Comparison of ENCODE assay signal across 9 cellular contexts in the genomic region with DNA sequence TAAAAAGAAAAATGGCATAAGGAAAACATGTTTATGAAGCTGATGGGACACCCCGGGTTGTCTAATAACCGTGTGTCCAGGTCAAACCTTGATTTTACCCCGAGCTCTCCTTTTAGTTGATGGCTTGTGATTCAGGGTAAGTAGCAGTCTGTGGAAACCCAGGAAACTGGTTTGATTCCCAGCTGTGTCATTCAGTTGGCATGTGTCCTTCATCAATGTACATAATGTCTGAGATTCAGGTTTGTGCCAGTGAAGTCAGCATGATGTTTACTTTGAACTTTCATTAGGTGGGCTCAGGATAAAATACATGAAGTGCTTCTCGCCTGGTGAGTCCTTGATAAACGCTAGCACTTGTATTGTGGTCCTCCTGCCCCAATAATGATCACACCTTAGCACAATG. TPM values are rescaled to one million over a fixed set of nuclear protein-coding genes. Genes with fewer than 3 reads are reported as not detected.
DNase-seq lines count a peak whose midpoint lies in the region; ATAC-seq and TF ChIP-seq lines count a peak whose summit lies in the region.
"Had no signal": no experiment of that assay in that cellular context is flagged by ENCODE, and none has a peak within 500 bp of the region (broad histone marks: within the 10 kb centered on the region; RNA-seq: fewer than 3 reads in every experiment).

No MANE protein-coding gene starts in this region.

- intact Hi-C loops in PC-9 (cut with micrococcal nuclease; ENCODE audit: unreplicated experiment): loop anchor here (1.0 to 2.0 kb wide), 6 partner anchors 34 to 275 kb away; a partner anchor contains a TSS

- peak; percentile 9 for ATAC-seq in foreskin keratinocyte

- TF ChIP-seq CTCF in PC-9 (conservative IDR thresholded peaks at IDR 0.05) (no peak), foreskin keratinocyte (conservative IDR thresholded peaks at IDR 0.05) (no peak)

- no TSS peak for BruUV-seq in PC-9 (replicated peaks; lab: Mats Ljungman, UMichigan)

- peaks cover 23% of the 10 kb centered on the region for H3K79me2 ChIP-seq in PC-9 (ENCODE audit: low read depth)

- H3K4me3 ChIP-seq in PC-9 (no peak overlapping the region), skeletal muscle tissue (ENCODE audit: low read length in 3 of 3) (peak overlapping the region in 2 of 3 donors; percentile 3 to 7)

- peak overlapping the region; percentile 53 for H3K4me2 ChIP-seq in PC-9

- CTCF ChIA-PET in PC-9 (lab: Charles Lee): interaction anchor here (0.5 to 2.5 kb wide), 13 partner anchors 13 to 1660 kb away, joined by 3 to 21 read pairs (median 4); a partner anchor contains a TSS

- peaks cover 19% of the 10 kb centered on the region for H3F3A ChIP-seq in PC-9 (ENCODE audit: insufficient read depth, low read depth)

- H3K27ac ChIP-seq in PC-9 (peak overlapping the region; percentile 58), foreskin keratinocyte (no peak overlapping the region), skeletal muscle tissue (ENCODE audit: low read depth, low read length) (peak overlapping the region; percentile 83)
- H3K27ac ChIP-seq: 22Rv1 had no signal

- in situ Hi-C loops in G401 (cut with HindIII; ENCODE audit: low sequenced_read_pairs): no loop called here

- POLR2A ChIA-PET in PC-9 (lab: Charles Lee; ENCODE audit: unreplicated experiment): interaction anchor here (0.5 to 0.7 kb wide), 2 partner anchors 56 to 191 kb away, joined by 3 to 25 read pairs; no protein-coding TSS in a partner anchor

- peak; percentile 15 for DNase-seq in DMS53 (lab: John Stamatoyannopoulos, UW)
- no peak for DNase-seq in DMS53 treated with DMSO at 0.1 percent for 48 hours (lab: John Stamatoyannopoulos, UW; ENCODE audit: unreplicated experiment)
- peak in 1 of 2 experiments; percentile 69 for DNase-seq in PC-9
- no peak for DNase-seq in foreskin keratinocyte
- no peak for DNase-seq in NCI-H510A (lab: John Stamatoyannopoulos, UW)
- no peak for DNase-seq in ecto neural progenitor cell (ENCODE audit: low spot score)
- DNase-seq in G401 (ENCODE audit: low spot score): no peak

- H3K4me1 ChIP-seq in PC-9 (replicated peaks; ENCODE audit: insufficient read depth): peaks cover 31% of the 10 kb centered on the region
- peaks cover 13% of the 10 kb centered on the region for H3K4me1 ChIP-seq in foreskin keratinocyte
- peaks cover 18 to 36% (median 20%) of the 10 kb centered on the region in 3 donors for H3K4me1 ChIP-seq in skeletal muscle tissue (ENCODE audit: control insufficient read depth in 3 of 3, insufficient read depth in 3 of 3, low read length in 3 of 3)

- H3K9ac ChIP-seq in skeletal muscle tissue (ENCODE audit: low read depth in 1 of 3, low read length in 3 of 3): peak overlapping the region; percentile 47 to 79 (median 64)

- no peaks in the 10 kb centered on the region for H3K9me3 ChIP-seq in PC-9 (ENCODE audit: insufficient read depth, low read depth)
- H3K9me3 ChIP-seq in skeletal muscle tissue (ENCODE audit: control insufficient read depth in 3 of 3, low read length in 3 of 3): no peaks in the 10 kb centered on the region

- H3K36me3 ChIP-seq in PC-9 (ENCODE audit: low read depth) (no peaks in the 10 kb centered on the region), skeletal muscle tissue (ENCODE audit: control insufficient read depth in 3 of 3, insufficient read depth in 3 of 3, low read length in 3 of 3) (peaks cover 0 to 2% (median 0%) of the 10 kb centered on the region in 3 donors)

- H4K20me1 ChIP-seq in PC-9 (ENCODE audit: insufficient read depth): no peaks in the 10 kb centered on the region

- H3K27me3 ChIP-seq in PC-9 (ENCODE audit: insufficient read depth, low read depth) (no peaks in the 10 kb centered on the region), foreskin keratinocyte (no peaks in the 10 kb centered on the region), skeletal muscle tissue (ENCODE audit: control insufficient read depth in 3 of 3, insufficient read depth in 3 of 3, low read length in 3 of 3) (no peaks in the 10 kb centered on the region)

- no peak overlapping the region; the same call in 1 of the 2 replicates for H2AFZ ChIP-seq in PC-9

- no peaks in the 10 kb centered on the region for H3K9me2 ChIP-seq in PC-9 (ENCODE audit: insufficient read depth)

RNA-seq across cellular contexts. Expression of a gene that starts 4.3 kb away (rescaled TPM):
- total RNA-seq in PC-9 (2021) (195 and 212 TPM in 2 replicates), foreskin keratinocyte (145 and 169 TPM in 2 replicates), skeletal muscle tissue (120 TPM)
- 104 and 117 TPM in 2 replicates for polyA plus RNA-seq in foreskin keratinocyte
- total RNA-seq in G401 (2014; rRNA removed; shearing (Covaris generic)): 36.4 and 68.0 TPM in 2 replicates

RNA-seq across cellular contexts. Expression of a gene that starts 33.5 kb away (rescaled TPM):
- total RNA-seq in PC-9 (2021) (60.9 and 62.7 TPM in 2 replicates), foreskin keratinocyte (62.6 and 64.7 TPM in 2 replicates), skeletal muscle tissue (17.2 TPM)
- polyA plus RNA-seq in foreskin keratinocyte: 89.4 and 92.1 TPM in 2 replicates
- total RNA-seq in G401 (2014; rRNA removed; shearing (Covaris generic)): 33.0 and 40.6 TPM in 2 replicates
